ENCODE assay signal across 14 cellular contexts in the genomic region with DNA sequence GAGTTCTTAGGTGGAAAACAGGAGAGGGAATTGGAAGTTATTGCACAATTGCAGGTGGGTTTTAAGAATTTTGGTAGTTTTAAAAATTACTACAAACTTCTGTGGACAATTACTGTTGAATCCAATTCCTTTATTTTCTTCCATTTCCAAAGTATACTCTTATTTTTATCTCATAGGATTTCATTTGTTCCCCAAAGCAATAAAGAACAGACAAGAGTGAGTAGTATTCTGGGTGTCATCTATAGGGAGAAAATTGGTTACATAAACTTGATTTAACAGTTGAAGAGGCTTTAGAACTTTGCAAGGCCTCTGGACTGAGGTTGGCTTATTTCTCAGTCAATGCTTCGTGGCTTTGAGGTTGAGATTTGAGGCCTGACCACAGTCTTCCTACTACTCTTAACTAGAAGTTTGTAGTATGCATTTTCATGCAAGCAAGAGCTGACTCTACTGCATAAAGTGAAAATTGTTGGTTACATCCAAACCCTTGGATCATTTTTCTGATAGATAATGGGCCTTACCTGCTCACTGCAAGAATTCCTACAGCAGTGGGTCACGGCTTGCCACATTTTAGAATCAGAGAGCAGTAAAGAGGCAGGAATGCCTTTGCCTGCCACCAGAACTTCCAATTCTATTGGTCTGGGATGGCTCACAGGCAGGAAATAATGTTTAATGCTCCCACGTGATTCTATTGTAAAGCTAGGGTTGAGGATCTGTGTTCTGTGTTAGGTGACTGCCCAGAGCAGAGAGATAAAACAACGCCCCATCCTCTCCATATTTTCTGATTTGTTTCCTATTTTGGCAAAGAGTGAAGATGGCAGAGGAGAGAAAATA.
"Had no signal": no experiment of that assay in that cellular context is flagged by ENCODE, and none has a peak within 500 bp of the region (broad histone marks: within the 10 kb centered on the region; RNA-seq: fewer than 3 reads in every experiment).

No MANE protein-coding gene starts in this region.

- H3K27me3 ChIP-seq: ascending aorta, gastrocnemius medialis, neutrophil had no signal

- H3K27ac ChIP-seq: ascending aorta, gastrocnemius medialis, neutrophil had no signal

- H3K27me3 Mint-ChIP-seq: stimulated activated naive CD8-positive, alpha-beta T cell treated with anti-CD3 and anti-CD28 coated beads, Interleukin-15, Interleukin-2, amounts not matched to agents 100 ng/mL and 50 ng/mL, for 24 hours; type B pancreatic cell had no signal

- DNase-seq: activated naive CD4-positive, alpha-beta T cell treated with anti-CD3 and anti-CD28 coated beads for 36 hours; activated naive CD8-positive, alpha-beta T cell treated with anti-CD3 and anti-CD28 coated beads, Interleukin-2, amount 50 U/mL, for 24 hours; erythroblast; gastrocnemius medialis; heart left ventricle; naive thymus-derived CD8-positive, alpha-beta T cell had no signal

- H3K9me3 Mint-ChIP-seq: activated naive CD4-positive, alpha-beta T cell treated with anti-CD3 and anti-CD28 coated beads for 36 hours; activated naive CD8-positive, alpha-beta T cell treated with anti-CD3 and anti-CD28 coated beads, Interleukin-2, amount 50 U/mL, for 24 hours; stimulated activated naive CD8-positive, alpha-beta T cell treated with anti-CD3 and anti-CD28 coated beads, Interleukin-15, Interleukin-2, amounts not matched to agents 100 ng/mL and 50 ng/mL, for 24 hours; T-helper 2 cell treated with Interferon-gamma antibody and Interleukin-4, amounts not matched to agents 5 μg/mL and 100 μg/mL, for 36 hours; type B pancreatic cell had no signal

- H3K4me1 ChIP-seq: ascending aorta, gastrocnemius medialis, heart left ventricle had no signal

- H3K4me1 Mint-ChIP-seq: activated naive CD8-positive, alpha-beta T cell treated with anti-CD3 and anti-CD28 coated beads, Interleukin-2, amount 50 U/mL, for 24 hours; activated T-helper 17 cell treated with anti-CD3 and anti-CD28 coated beads, Interleukin-2, amount 50 U/mL, for 72 hours; naive thymus-derived CD8-positive, alpha-beta T cell had no signal

- H3K4me3 ChIP-seq: ascending aorta, gastrocnemius medialis, heart left ventricle had no signal

- H3K36me3 Mint-ChIP-seq: naive thymus-derived CD8-positive, alpha-beta T cell; type B pancreatic cell had no signal

- H3K36me3 ChIP-seq: ascending aorta, gastrocnemius medialis, heart left ventricle, neutrophil had no signal

- H3K27ac Mint-ChIP-seq: activated naive CD4-positive, alpha-beta T cell treated with anti-CD3 and anti-CD28 coated beads for 36 hours; activated naive CD8-positive, alpha-beta T cell treated with anti-CD3 and anti-CD28 coated beads, Interleukin-2, amount 50 U/mL, for 24 hours; activated T-helper 17 cell treated with anti-CD3 and anti-CD28 coated beads, Interleukin-2, amount 50 U/mL, for 72 hours; naive thymus-derived CD8-positive, alpha-beta T cell; stimulated activated naive CD8-positive, alpha-beta T cell treated with anti-CD3 and anti-CD28 coated beads, Interleukin-15, Interleukin-2, amounts not matched to agents 100 ng/mL and 50 ng/mL, for 24 hours; T-helper 2 cell treated with Interferon-gamma antibody and Interleukin-4, amounts not matched to agents 5 μg/mL and 100 μg/mL, for 36 hours; type B pancreatic cell had no signal

- FAIRE-seq: colon had no signal

- H3K4me3 Mint-ChIP-seq: activated naive CD4-positive, alpha-beta T cell treated with anti-CD3 and anti-CD28 coated beads for 36 hours; activated naive CD8-positive, alpha-beta T cell treated with anti-CD3 and anti-CD28 coated beads, Interleukin-2, amount 50 U/mL, for 24 hours; activated T-helper 17 cell treated with anti-CD3 and anti-CD28 coated beads, Interleukin-2, amount 50 U/mL, for 72 hours; naive thymus-derived CD8-positive, alpha-beta T cell; stimulated activated naive CD8-positive, alpha-beta T cell treated with anti-CD3 and anti-CD28 coated beads, Interleukin-15, Interleukin-2, amounts not matched to agents 100 ng/mL and 50 ng/mL, for 24 hours; T-helper 2 cell treated with Interferon-gamma antibody and Interleukin-4, amounts not matched to agents 5 μg/mL and 100 μg/mL, for 36 hours; type B pancreatic cell had no signal

- H3K9me3 ChIP-seq: ascending aorta, gastrocnemius medialis, heart left ventricle, neutrophil had no signal

- ATAC-seq: activated CD4-positive, CD25-positive, alpha-beta regulatory T cell treated with anti-CD3 and anti-CD28 coated beads, Interleukin-2, amount 50 U/mL, for 24 hours; activated naive CD8-positive, alpha-beta T cell treated with anti-CD3 and anti-CD28 coated beads, Interleukin-2, amount 50 U/mL, for 24 hours; activated T-helper 17 cell treated with anti-CD3 and anti-CD28 coated beads, Interleukin-2, amount 50 U/mL, for 72 hours; naive thymus-derived CD8-positive, alpha-beta T cell had no signal
